ENCODE assay signal across 28 cellular contexts in the genomic region with DNA sequence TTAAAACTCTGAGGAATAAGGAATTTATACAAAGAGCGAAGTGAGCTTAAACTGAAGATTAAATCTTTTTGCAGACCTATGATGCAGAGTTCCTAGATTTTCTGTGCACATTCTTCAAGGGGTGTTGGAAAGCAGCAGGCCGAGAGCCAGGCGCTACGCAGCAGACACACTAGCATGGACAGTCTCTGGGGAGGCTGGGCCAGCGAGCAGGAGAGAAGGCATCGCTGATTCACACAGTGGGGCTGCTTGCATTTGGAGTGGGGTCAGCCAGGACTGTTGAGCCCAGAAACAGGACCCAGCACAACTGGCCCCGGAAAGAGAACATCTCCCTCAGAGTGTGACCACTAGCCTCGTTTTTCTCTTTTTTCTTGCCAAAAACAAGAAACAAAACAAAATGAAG.
"Had no signal": no experiment of that assay in that cellular context is flagged by ENCODE, and none has a peak within 500 bp of the region (broad histone marks: within the 10 kb centered on the region; RNA-seq: fewer than 3 reads in every experiment).

No MANE protein-coding gene starts in this region.

- DNase-seq: activated CD4-positive, alpha-beta T cell treated with anti-CD3 and anti-CD28 coated beads, Interleukin-2, amount 10 ng/mL, durations not matched to agents 24 days and 14 days; activated CD4-positive, alpha-beta T cell treated with anti-CD3 and anti-CD28 coated beads, Interleukin-2, amount 50 U/mL, for 48 hours; activated CD8-positive, alpha-beta memory T cell treated with anti-CD3 and anti-CD28 coated beads, Interleukin-2, amount 50 U/mL, for 4 hours; activated CD8-positive, alpha-beta T cell treated with anti-CD3 and anti-CD28 coated beads, Interleukin-2, amount 10 ng/mL, durations not matched to agents 7 days and 5 days; activated effector memory CD4-positive, alpha-beta T cell treated with anti-CD3 and anti-CD28 coated beads, Interleukin-2, amount 50 U/mL, for 16 hours; activated naive CD4-positive, alpha-beta T cell; activated naive CD4-positive, alpha-beta T cell treated with anti-CD3 and anti-CD28 coated beads, Interleukin-2, amount 50 U/mL, for 16 hours; activated naive CD8-positive, alpha-beta T cell treated with anti-CD3 and anti-CD28 coated beads for 36 hours; activated T-cell treated with anti-CD3 and anti-CD28 coated beads for 4 hours; activated T-cell treated with anti-CD3 and anti-CD28 coated beads, Interleukin-2, amount 50 U/mL, for 4 hours; amygdala; Kasumi-1; KG1; MG63; NCI-H1048; NCI-H1436 treated with DMSO at 0.1 percent for 48 hours; NCI-H1694 treated with DMSO at 0.1 percent for 48 hours; NCI-H2029; NCI-H345; NCI-H524 treated with DMSO at 0.1 percent for 48 hours; PC-3; Peyer's patch; RPMI8226; SHP77 treated with DMSO at 0.1 percent for 48 hours; SW 1271; T1000; WERI-Rb-1 had no signal

- ATAC-seq: activated CD8-positive, alpha-beta T cell treated with anti-CD3 and anti-CD28 coated beads, Interleukin-2, amount 10 ng/mL, durations not matched to agents 7 days and 5 days; activated T-cell treated with anti-CD3 and anti-CD28 coated beads, Interleukin-2, amount 50 U/mL, for 4 hours; PC-3 had no signal

- H3K4me3 Mint-ChIP-seq: activated CD4-positive, alpha-beta T cell treated with anti-CD3 and anti-CD28 coated beads, Interleukin-2, amount 10 ng/mL, durations not matched to agents 24 days and 14 days; activated CD8-positive, alpha-beta T cell treated with anti-CD3 and anti-CD28 coated beads, Interleukin-2, amount 10 ng/mL, durations not matched to agents 7 days and 5 days; activated naive CD8-positive, alpha-beta T cell treated with anti-CD3 and anti-CD28 coated beads for 36 hours; activated T-cell treated with anti-CD3 and anti-CD28 coated beads, Interleukin-2, amount 50 U/mL, for 4 hours; central memory CD8-positive, alpha-beta T cell had no signal

- H3K9me3 Mint-ChIP-seq: activated CD4-positive, alpha-beta T cell treated with anti-CD3 and anti-CD28 coated beads, Interleukin-2, amount 10 ng/mL, durations not matched to agents 24 days and 14 days; activated naive CD8-positive, alpha-beta T cell treated with anti-CD3 and anti-CD28 coated beads for 36 hours; central memory CD8-positive, alpha-beta T cell had no signal

- H3K27me3 Mint-ChIP-seq: activated CD4-positive, alpha-beta T cell treated with anti-CD3 and anti-CD28 coated beads, Interleukin-2, amount 10 ng/mL, durations not matched to agents 24 days and 14 days had no signal

- H3K4me1 Mint-ChIP-seq: activated CD4-positive, alpha-beta T cell treated with anti-CD3 and anti-CD28 coated beads, Interleukin-2, amount 10 ng/mL, durations not matched to agents 24 days and 14 days; activated naive CD8-positive, alpha-beta T cell treated with anti-CD3 and anti-CD28 coated beads for 36 hours; central memory CD8-positive, alpha-beta T cell had no signal

- H3K27ac Mint-ChIP-seq: activated CD4-positive, alpha-beta T cell treated with anti-CD3 and anti-CD28 coated beads, Interleukin-2, amount 10 ng/mL, durations not matched to agents 24 days and 14 days; activated CD8-positive, alpha-beta T cell treated with anti-CD3 and anti-CD28 coated beads, Interleukin-2, amount 10 ng/mL, durations not matched to agents 7 days and 5 days; activated naive CD8-positive, alpha-beta T cell treated with anti-CD3 and anti-CD28 coated beads for 36 hours had no signal
